ENCODE assay signal across 1 cellular context in genomic region chr10:45106257-45106856, GRCh38.
TF ChIP-seq lines count a peak whose summit lies in the region.

No MANE protein-coding gene starts in this region.

TF ChIP-seq in GM23338, 12 proteins besides CTCF, POLR2A, EP300 and RAD21 (continued from another document):
- TF ChIP-seq ZNF462 (CRISPR knock-in tag; IDR thresholded peaks at IDR 0.05), result no peak
- no peak for TF ChIP-seq REST (IDR thresholded peaks at IDR 0.05; ENCODE audit: unreplicated experiment)
- TF ChIP-seq ZNF114 (CRISPR knock-in tag; IDR thresholded peaks at IDR 0.05), result no peak
- TF ChIP-seq ETS1 (IDR thresholded peaks at IDR 0.05), result no peak
- no peak for TF ChIP-seq STAT1 (IDR thresholded peaks at IDR 0.05; ENCODE audit: unreplicated experiment)
- no peak for TF ChIP-seq ZNF331 (CRISPR knock-in tag; IDR thresholded peaks at IDR 0.05; ENCODE audit: low read depth)
- no peak for TF ChIP-seq JUNB (IDR thresholded peaks at IDR 0.05; ENCODE audit: unreplicated experiment)
- no peak for TF ChIP-seq EZH2phosphoT487 (IDR thresholded peaks at IDR 0.05; ENCODE audit: unreplicated experiment)
- TF ChIP-seq POLR2AphosphoS5 (IDR thresholded peaks at IDR 0.05; ENCODE audit: low read depth), result no peak
